In the genomic region with DNA sequence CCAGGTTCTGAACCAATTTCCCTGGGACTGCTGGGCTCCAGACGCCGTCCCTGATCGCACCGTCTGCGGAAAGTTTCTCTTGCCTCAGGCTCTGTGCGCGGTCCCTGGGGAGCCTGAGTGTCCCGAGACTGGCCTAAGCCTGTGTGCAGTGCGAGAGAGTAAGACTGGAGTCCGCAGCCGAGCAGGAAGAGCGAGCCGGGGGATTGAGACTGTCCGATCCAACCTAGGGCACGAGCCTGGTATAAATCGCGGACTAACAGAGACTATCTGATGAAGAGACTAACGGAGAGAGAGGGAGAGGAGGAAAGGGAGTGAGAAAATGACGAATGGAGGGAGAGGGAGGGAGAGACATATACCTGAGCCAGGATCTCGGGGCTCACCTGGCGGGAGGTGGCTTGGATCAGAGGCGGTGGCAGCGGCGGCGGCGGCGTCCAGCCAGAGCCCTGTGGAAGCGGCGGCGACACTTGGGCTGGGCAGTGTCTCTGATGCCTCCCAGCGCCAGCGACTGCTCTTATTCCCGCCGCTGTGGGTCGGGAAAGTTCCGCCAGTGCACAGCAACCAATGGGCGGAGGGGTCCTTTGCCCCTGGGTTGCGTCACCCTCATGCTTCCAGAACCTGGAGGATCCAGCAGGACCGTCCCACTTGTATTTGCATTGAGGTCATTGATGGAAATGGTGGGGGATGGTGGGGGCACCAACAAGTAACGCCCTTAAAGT, we compare ENCODE assay signal across 9 cellular contexts. TPM values are rescaled to one million over a fixed set of nuclear protein-coding genes. Genes with fewer than 3 reads are reported as not detected.
DNase-seq lines count a peak whose midpoint lies in the region; TF ChIP-seq lines count a peak whose summit lies in the region.
"Had no signal": no experiment of that assay in that cellular context is flagged by ENCODE, and none has a peak within 500 bp of the region (broad histone marks: within the 10 kb centered on the region; RNA-seq: fewer than 3 reads in every experiment).

A gene with protein sequence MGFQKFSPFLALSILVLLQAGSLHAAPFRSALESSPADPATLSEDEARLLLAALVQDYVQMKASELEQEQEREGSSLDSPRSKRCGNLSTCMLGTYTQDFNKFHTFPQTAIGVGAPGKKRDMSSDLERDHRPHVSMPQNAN (minus strand): TSS at position 487 of the 716 bp plus-strand sequence. CDS start 1,159 bp downstream, outside the sequence.

- 19% methylated on average over 40 of the region's 40 CpGs for WGBS in mesenchymal stem cell
- 0 to 8% methylated on average over 13 to 40 of the region's 40 CpGs for WGBS in transverse colon (ENCODE audit: low coverage in 1 of 2), 2 donors

- H4K8ac ChIP-seq in mesenchymal stem cell (ENCODE audit: low read length) = no peak within 1 kb of the TSS

- H2BK5ac ChIP-seq in mesenchymal stem cell (ENCODE audit: low read depth, low read length, poor library complexity, severe bottlenecking) = no peak within 1 kb of the TSS

- H3K79me1 ChIP-seq in mesenchymal stem cell (replicated peaks; ENCODE audit: low read length, poor library complexity, severe bottlenecking) = no peaks in the 10 kb centered on the region

- no peak for TF ChIP-seq POLR2A in transverse colon (IDR thresholded peaks at IDR 0.05)

- H3K9ac ChIP-seq in adipocyte (ENCODE audit: low read length) (no peak within 1 kb of the TSS), mesenchymal stem cell (ENCODE audit: low read length) (no peak within 1 kb of the TSS)

- no peaks in the 10 kb centered on the region for H3K9me3 ChIP-seq in BE2C
- no peaks in the 10 kb centered on the region for H3K9me3 ChIP-seq in adipocyte (ENCODE audit: control insufficient read depth, low read length)
- no peaks in the 10 kb centered on the region for H3K9me3 ChIP-seq in mesenchymal stem cell (ENCODE audit: control insufficient read depth, low read length)
- no peaks in the 10 kb centered on the region for H3K9me3 ChIP-seq in transverse colon

- H3K27ac ChIP-seq in mesenchymal stem cell (ENCODE audit: low read length, poor library complexity, severe bottlenecking) (no peak within 1 kb of the TSS), transverse colon (no peak within 1 kb of the TSS)

- no peaks in the 10 kb centered on the region for H3K36me3 ChIP-seq in BE2C
- H3K36me3 ChIP-seq in adipocyte (ENCODE audit: control insufficient read depth, insufficient read depth, low read length, severe bottlenecking) = no peaks in the 10 kb centered on the region
- no peaks in the 10 kb centered on the region for H3K36me3 ChIP-seq in mesenchymal stem cell (ENCODE audit: control insufficient read depth in 1 of 2, insufficient read depth in 2 of 2, low read depth in 1 of 2, low read length in 2 of 2)
- no peaks in the 10 kb centered on the region for H3K36me3 ChIP-seq in transverse colon

- DNase-seq in BE2C (peak; percentile 58), DMS53 (lab: John Stamatoyannopoulos, UW) (peak; percentile 100), adipocyte (ENCODE audit: low read depth) (no peak), mesenchymal stem cell (peak; percentile 4), globus pallidus (ENCODE audit: low spot score) (no peak), occipital lobe (lab: John Stamatoyannopoulos, UW) (no peak), germinal center (ENCODE audit: low spot score) (no peak), transverse colon (no peak)
- DNase-seq: activated gamma-delta T cell had no signal

- H3K4me3 ChIP-seq in BE2C (ENCODE audit: low read depth, low read length) = peak within 1 kb of the TSS; percentile 16
- peak within 1 kb of the TSS; percentile 19 for H3K4me3 ChIP-seq in adipocyte (ENCODE audit: low read length)
- H3K4me3 ChIP-seq in mesenchymal stem cell (ENCODE audit: insufficient read depth in 1 of 2, low read depth in 1 of 2, low read length in 2 of 2) = peak within 1 kb of the TSS in 1 of 2 experiments; percentile 51
- H3K4me3 ChIP-seq in transverse colon = peak within 1 kb of the TSS in 2 of 4 donors; percentile 11 to 25

- no peaks in the 10 kb centered on the region for H3K4me1 ChIP-seq in BE2C
- H3K4me1 ChIP-seq in adipocyte (ENCODE audit: control insufficient read depth, insufficient read depth, low read length) = peaks cover 17% of the 10 kb centered on the region
- peaks cover 15% of the 10 kb centered on the region for H3K4me1 ChIP-seq in mesenchymal stem cell (ENCODE audit: control insufficient read depth, insufficient read depth, low read depth, low read length)
- H3K4me1 ChIP-seq in transverse colon = peaks cover 3 to 43% (median 24%) of the 10 kb centered on the region in 4 donors

- H2BK15ac ChIP-seq in mesenchymal stem cell (ENCODE audit: low read depth, poor library complexity, severe bottlenecking) = no peak within 1 kb of the TSS

- no peak within 1 kb of the TSS for H2AK5ac ChIP-seq in mesenchymal stem cell (ENCODE audit: low read length, severe bottlenecking)

- TF ChIP-seq EP300 in transverse colon (IDR thresholded peaks at IDR 0.05; ENCODE audit: low read depth) = no peak

- no peak within 1 kb of the TSS for H2BK120ac ChIP-seq in mesenchymal stem cell (ENCODE audit: low read depth, low read length)

- H3K27me3 ChIP-seq in BE2C (peaks cover 57% of the 10 kb centered on the region), adipocyte (replicated peaks; ENCODE audit: control insufficient read depth, insufficient read depth, low read length) (peaks cover 84% of the 10 kb centered on the region), mesenchymal stem cell (ENCODE audit: control insufficient read depth in 1 of 2, insufficient read depth in 1 of 2, low read length in 2 of 2) (peaks cover 79 to 92% of the 10 kb centered on the region in 2 experiments), transverse colon (peaks cover 76% of the 10 kb centered on the region)

- no peak within 1 kb of the TSS for H2BK12ac ChIP-seq in mesenchymal stem cell (ENCODE audit: low read length in 2 of 2)

- peak within 1 kb of the TSS; percentile 61 for H4K91ac ChIP-seq in mesenchymal stem cell (ENCODE audit: low read length)

- in situ Hi-C loops in transverse colon (cut with MboI; ENCODE audit: low pct_ligation_motif_present in 1 of 4, low pct_unique_long_range_greater_than_20kb in 1 of 4, low sequenced_read_pairs in 3 of 4) = no loop called here

- no peak within 1 kb of the TSS for H2AFZ ChIP-seq in mesenchymal stem cell (ENCODE audit: low read depth, low read length)

- TF ChIP-seq CTCF in BE2C (IDR thresholded peaks at IDR 0.05; ENCODE audit: low read depth, low read length) (no peak), transverse colon (IDR thresholded peaks at IDR 0.05) (no peak)

- H3K14ac ChIP-seq in mesenchymal stem cell (ENCODE audit: low read length in 2 of 2) = no peak within 1 kb of the TSS

- H3K18ac ChIP-seq in mesenchymal stem cell (ENCODE audit: low read depth in 1 of 2, low read length in 2 of 2) = no peak within 1 kb of the TSS

- no peak within 1 kb of the TSS for H3K4ac ChIP-seq in mesenchymal stem cell (ENCODE audit: low read depth in 1 of 2, low read length in 2 of 2)

- H3K4me2 ChIP-seq in mesenchymal stem cell (ENCODE audit: low read length, poor library complexity, severe bottlenecking) = no peak within 1 kb of the TSS

- intact Hi-C loops in transverse colon (cut with DNase I; ENCODE audit: low total_unique reads) = no loop called here

- H3K23ac ChIP-seq in mesenchymal stem cell (ENCODE audit: low read length in 2 of 2) = no peak within 1 kb of the TSS

RNA-seq across cellular contexts. Expression of the gene that starts here (rescaled TPM):
- polyA plus RNA-seq in BE2C (2012; ENCODE audit: insufficient read depth, insufficient read length, low read depth) = not detected
- not detected for polyA plus RNA-seq in mesenchymal stem cell (2013, experiment 1 of 2)
- 0.05 TPM for polyA plus RNA-seq in mesenchymal stem cell (2013, experiment 2 of 2)
- total RNA-seq in occipital lobe = not detected
- not detected for total RNA-seq in transverse colon

Comparison
In these comparisons a context has a peak if more than half of its experiments do, and no peak if none do; other contexts are left out.
1. DNase-seq: peak in BE2C (single experiment), DMS53 (single experiment) and mesenchymal stem cell (single experiment); none in adipocyte (single experiment), globus pallidus (single experiment), occipital lobe (single experiment), germinal center (single experiment) and transverse colon (single experiment).